1 cellular context compared by ENCODE assay signal in the genomic region with DNA sequence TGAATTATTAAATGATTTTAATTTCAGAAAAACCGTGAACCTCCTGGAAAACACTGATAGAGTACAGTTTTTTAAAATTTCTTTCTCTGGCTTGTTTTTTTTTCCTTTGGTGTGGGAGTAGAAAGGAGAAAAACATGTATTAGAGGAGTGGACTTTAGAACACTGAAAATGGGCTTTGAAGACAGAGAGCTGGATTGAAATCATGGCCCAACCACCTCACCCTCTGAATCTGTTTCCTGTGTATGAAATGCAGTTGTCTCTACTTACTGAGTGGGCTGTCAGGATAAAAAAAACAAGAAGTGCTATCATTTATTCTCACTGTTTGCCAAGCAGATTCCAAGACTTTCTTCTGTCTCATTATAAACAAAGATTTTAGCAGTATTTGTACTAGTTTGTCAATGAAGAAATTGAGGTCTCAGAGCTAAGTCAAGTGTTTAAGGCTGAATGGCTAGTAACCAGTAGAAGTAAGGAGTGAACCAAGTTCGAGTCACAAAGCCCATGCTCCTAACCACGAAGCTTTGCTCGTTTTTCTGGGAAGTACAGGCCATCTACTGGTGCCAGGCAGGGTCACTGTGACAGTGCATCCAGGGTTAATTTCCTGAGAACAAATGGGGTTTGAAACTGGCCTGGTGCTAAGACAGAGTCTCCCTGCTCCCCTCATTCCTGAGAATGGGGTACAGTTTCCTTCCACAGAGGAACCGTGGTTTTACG.
TF ChIP-seq lines count a peak whose summit lies in the region.

No MANE protein-coding gene starts in this region.

TF ChIP-seq in HepG2, 621 proteins besides CTCF, POLR2A, EP300 and RAD21 (continued from another document):
- TF ChIP-seq, protein P1, sequence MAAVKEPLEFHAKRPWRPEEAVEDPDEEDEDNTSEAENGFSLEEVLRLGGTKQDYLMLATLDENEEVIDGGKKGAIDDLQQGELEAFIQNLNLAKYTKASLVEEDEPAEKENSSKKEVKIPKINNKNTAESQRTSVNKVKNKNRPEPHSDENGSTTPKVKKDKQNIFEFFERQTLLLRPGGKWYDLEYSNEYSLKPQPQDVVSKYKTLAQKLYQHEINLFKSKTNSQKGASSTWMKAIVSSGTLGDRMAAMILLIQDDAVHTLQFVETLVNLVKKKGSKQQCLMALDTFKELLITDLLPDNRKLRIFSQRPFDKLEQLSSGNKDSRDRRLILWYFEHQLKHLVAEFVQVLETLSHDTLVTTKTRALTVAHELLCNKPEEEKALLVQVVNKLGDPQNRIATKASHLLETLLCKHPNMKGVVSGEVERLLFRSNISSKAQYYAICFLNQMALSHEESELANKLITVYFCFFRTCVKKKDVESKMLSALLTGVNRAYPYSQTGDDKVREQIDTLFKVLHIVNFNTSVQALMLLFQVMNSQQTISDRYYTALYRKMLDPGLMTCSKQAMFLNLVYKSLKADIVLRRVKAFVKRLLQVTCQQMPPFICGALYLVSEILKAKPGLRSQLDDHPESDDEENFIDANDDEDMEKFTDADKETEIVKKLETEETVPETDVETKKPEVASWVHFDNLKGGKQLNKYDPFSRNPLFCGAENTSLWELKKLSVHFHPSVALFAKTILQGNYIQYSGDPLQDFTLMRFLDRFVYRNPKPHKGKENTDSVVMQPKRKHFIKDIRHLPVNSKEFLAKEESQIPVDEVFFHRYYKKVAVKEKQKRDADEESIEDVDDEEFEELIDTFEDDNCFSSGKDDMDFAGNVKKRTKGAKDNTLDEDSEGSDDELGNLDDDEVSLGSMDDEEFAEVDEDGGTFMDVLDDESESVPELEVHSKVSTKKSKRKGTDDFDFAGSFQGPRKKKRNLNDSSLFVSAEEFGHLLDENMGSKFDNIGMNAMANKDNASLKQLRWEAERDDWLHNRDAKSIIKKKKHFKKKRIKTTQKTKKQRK (IDR thresholded peaks at IDR 0.05; ENCODE audit: low read length), result no peak
- TF ChIP-seq NCOA5 (CRISPR knock-in tag; IDR thresholded peaks at IDR 0.05) (no peak), SMYD3 (CRISPR knock-in tag; IDR thresholded peaks at IDR 0.05) (no peak), ZSCAN30 (CRISPR knock-in tag; IDR thresholded peaks at IDR 0.05) (no peak), FLYWCH1 (CRISPR knock-in tag; IDR thresholded peaks at IDR 0.05) (no peak), KAT2B (IDR thresholded peaks at IDR 0.05; ENCODE audit: borderline replicate concordance, low read depth, low read length) (no peak), PHF5A (CRISPR knock-in tag; IDR thresholded peaks at IDR 0.05; ENCODE audit: low read depth, unreplicated experiment) (no peak)
- TF ChIP-seq, protein P2, sequence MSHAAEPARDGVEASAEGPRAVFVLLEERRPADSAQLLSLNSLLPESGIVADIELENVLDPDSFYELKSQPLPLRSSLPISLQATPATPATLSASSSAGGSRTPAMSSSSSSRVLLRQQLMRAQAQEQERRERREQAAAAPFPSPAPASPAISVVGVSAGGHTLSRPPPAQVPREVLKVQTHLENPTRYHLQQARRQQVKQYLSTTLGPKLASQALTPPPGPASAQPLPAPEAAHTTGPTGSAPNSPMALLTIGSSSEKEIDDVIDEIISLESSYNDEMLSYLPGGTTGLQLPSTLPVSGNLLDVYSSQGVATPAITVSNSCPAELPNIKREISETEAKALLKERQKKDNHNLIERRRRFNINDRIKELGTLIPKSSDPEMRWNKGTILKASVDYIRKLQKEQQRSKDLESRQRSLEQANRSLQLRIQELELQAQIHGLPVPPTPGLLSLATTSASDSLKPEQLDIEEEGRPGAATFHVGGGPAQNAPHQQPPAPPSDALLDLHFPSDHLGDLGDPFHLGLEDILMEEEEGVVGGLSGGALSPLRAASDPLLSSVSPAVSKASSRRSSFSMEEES (CRISPR knock-in tag; IDR thresholded peaks at IDR 0.05), result no peak
- TF ChIP-seq, protein P3, sequence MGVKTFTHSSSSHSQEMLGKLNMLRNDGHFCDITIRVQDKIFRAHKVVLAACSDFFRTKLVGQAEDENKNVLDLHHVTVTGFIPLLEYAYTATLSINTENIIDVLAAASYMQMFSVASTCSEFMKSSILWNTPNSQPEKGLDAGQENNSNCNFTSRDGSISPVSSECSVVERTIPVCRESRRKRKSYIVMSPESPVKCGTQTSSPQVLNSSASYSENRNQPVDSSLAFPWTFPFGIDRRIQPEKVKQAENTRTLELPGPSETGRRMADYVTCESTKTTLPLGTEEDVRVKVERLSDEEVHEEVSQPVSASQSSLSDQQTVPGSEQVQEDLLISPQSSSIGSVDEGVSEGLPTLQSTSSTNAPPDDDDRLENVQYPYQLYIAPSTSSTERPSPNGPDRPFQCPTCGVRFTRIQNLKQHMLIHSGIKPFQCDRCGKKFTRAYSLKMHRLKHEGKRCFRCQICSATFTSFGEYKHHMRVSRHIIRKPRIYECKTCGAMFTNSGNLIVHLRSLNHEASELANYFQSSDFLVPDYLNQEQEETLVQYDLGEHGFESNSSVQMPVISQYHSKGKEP (CRISPR knock-in tag; IDR thresholded peaks at IDR 0.05), result no peak
